In genomic region chr11:123301696-123302400, GRCh38 we compare ENCODE assay signal across 1 cellular context.
TF ChIP-seq lines count a peak whose summit lies in the region.

No MANE protein-coding gene starts in this region.

TF ChIP-seq in H1, 55 proteins besides CTCF, POLR2A, EP300 and RAD21 (continued from another document):
- TF ChIP-seq, protein P1, sequence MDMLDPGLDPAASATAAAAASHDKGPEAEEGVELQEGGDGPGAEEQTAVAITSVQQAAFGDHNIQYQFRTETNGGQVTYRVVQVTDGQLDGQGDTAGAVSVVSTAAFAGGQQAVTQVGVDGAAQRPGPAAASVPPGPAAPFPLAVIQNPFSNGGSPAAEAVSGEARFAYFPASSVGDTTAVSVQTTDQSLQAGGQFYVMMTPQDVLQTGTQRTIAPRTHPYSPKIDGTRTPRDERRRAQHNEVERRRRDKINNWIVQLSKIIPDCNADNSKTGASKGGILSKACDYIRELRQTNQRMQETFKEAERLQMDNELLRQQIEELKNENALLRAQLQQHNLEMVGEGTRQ (IDR thresholded peaks at IDR 0.05; ENCODE audit: low read length) = no peak
- no peak for TF ChIP-seq ZNF274 (IDR thresholded peaks at IDR 0.05; ENCODE audit: borderline replicate concordance, extremely low read depth, low read length)
- TF ChIP-seq TAF1 (IDR thresholded peaks at IDR 0.05; ENCODE audit: low read depth, low read length) = no peak
- no peak for TF ChIP-seq CTBP2 (IDR thresholded peaks at IDR 0.05; ENCODE audit: borderline replicate concordance, insufficient read depth, insufficient read length, low read length)
- no peak for TF ChIP-seq HDAC6 (IDR thresholded peaks at IDR 0.05; ENCODE audit: low read depth, low read length)
- TF ChIP-seq, protein P2, sequence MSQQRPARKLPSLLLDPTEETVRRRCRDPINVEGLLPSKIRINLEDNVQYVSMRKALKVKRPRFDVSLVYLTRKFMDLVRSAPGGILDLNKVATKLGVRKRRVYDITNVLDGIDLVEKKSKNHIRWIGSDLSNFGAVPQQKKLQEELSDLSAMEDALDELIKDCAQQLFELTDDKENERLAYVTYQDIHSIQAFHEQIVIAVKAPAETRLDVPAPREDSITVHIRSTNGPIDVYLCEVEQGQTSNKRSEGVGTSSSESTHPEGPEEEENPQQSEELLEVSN (IDR thresholded peaks at IDR 0.05) = peak; percentile 87
- no peak for TF ChIP-seq CHD7 (IDR thresholded peaks at IDR 0.05; ENCODE audit: insufficient replicate concordance, low read length)
- peak; percentile 62; the same call in 1 of the 2 replicates for TF ChIP-seq RBBP5 (IDR thresholded peaks at IDR 0.05; ENCODE audit: borderline replicate concordance, low read depth, low read length)
- peak; percentile 94 for TF ChIP-seq KDM4A (IDR thresholded peaks at IDR 0.05; ENCODE audit: low read depth, low read length, severe bottlenecking)
- TF ChIP-seq ASH2L (IDR thresholded peaks at IDR 0.05; ENCODE audit: low read length) = peak; percentile 85
- peak; percentile 30; the same call in 1 of the 2 replicates for TF ChIP-seq GABPA (IDR thresholded peaks at IDR 0.05; ENCODE audit: borderline replicate concordance, insufficient read depth, low read length)
- no peak for TF ChIP-seq KDM5A (IDR thresholded peaks at IDR 0.05; ENCODE audit: low read length)
- TF ChIP-seq EZH2 (IDR thresholded peaks at IDR 0.05; ENCODE audit: low read depth, low read length, severe bottlenecking) = peak; percentile 37
- TF ChIP-seq PHF8 (conservative IDR thresholded peaks at IDR 0.05; ENCODE audit: low read depth, low read length) = 0 out of 2 replicates have a peak, but pooled peaks have one; percentile 38
- 0 out of 4 replicates have a peak, but pooled peaks of 1 of the 2 experiments have one; percentile 72 for TF ChIP-seq HDAC2 (IDR thresholded peaks at IDR 0.05; ENCODE audit: borderline replicate concordance in 1 of 2, low read depth in 2 of 2, low read length in 2 of 2)
- TF ChIP-seq TAF7 (optimal IDR thresholded peaks at IDR 0.05; ENCODE audit: borderline replicate concordance, low read depth, low read length) = no peak
- TF ChIP-seq CHD1 (IDR thresholded peaks at IDR 0.05; ENCODE audit: low read depth, low read length) = no peak
- no peak for TF ChIP-seq JUN (IDR thresholded peaks at IDR 0.05; ENCODE audit: low read depth, low read length)
- TF ChIP-seq CBX8 (IDR thresholded peaks at IDR 0.05; ENCODE audit: borderline replicate concordance, low read depth, low read length) = no peak
- no peak for TF ChIP-seq FOSL1 (IDR thresholded peaks at IDR 0.05; ENCODE audit: insufficient read depth, low read depth, low read length)
- TF ChIP-seq NANOG (IDR thresholded peaks at IDR 0.05; ENCODE audit: insufficient read depth, low read depth, low read length, poor library complexity, severe bottlenecking) = no peak
